Comparison of ENCODE assay signal across 26 cellular contexts in the genomic region with DNA sequence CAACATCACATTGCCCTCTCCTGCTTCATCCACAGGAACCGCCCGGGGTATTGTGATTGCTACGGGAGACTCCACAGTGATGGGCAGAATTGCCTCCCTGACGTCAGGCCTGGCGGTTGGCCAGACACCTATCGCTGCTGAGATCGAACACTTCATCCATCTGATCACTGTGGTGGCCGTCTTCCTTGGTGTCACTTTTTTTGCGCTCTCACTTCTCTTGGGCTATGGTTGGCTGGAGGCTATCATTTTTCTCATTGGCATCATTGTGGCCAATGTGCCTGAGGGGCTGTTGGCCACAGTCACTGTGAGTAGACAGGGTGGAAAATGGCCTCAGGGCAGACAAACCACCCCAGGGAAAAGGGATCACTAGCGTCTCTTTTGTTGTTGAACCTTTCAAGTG. TPM values are rescaled to one million over a fixed set of nuclear protein-coding genes. Genes with fewer than 3 reads are reported as not detected.
"Had no signal": no experiment of that assay in that cellular context is flagged by ENCODE, and none has a peak within 500 bp of the region (broad histone marks: within the 10 kb centered on the region; RNA-seq: fewer than 3 reads in every experiment).

No MANE protein-coding gene starts in this region.

- DNase-seq: islet precursor cell; left ventricle myocardium inferior; midbrain; mucosa of descending colon; naive thymus-derived CD4-positive, alpha-beta T cell; ovary; right lobe of liver; stimulated activated CD4-positive, alpha-beta T cell treated with anti-CD3 and anti-CD28 coated beads, Interleukin-1b, Interleukin-23, amount 100 ng/mL, for 48 hours; stimulated activated CD4-positive, alpha-beta T cell treated with anti-CD3 and anti-CD28 coated beads, Interleukin-4, amount 100 ng/mL, for 1 hour; stimulated activated naive B cell treated with anti-CD40 and anti-IgM and Interleukin-4, amounts not matched to agents 10 μg/mL and 1 μg/mL and 100 μg/mL, for 72 hours; stimulated activated naive CD8-positive, alpha-beta T cell treated with anti-CD3 and anti-CD28 coated beads, Interleukin-15, Interleukin-2, amounts not matched to agents 100 U/mL and 50 U/mL, for 24 hours; stomach; testis; transverse colon; upper lobe of right lung had no signal

- H3K4me3 Mint-ChIP-seq: naive thymus-derived CD4-positive, alpha-beta T cell; natural killer cell treated with Interleukin-12 subunit alpha and Interleukin-12 subunit beta and Interleukin-15 and Interleukin-18, amount 100 ng/mL, for 72 hours; stimulated activated naive B cell treated with anti-CD40 and anti-IgM and Interleukin-4, amounts not matched to agents 10 μg/mL and 1 μg/mL and 100 μg/mL, for 72 hours had no signal

- H3K4me2 ChIP-seq: smooth muscle cell had no signal

- ATAC-seq: mucosa of descending colon; naive thymus-derived CD4-positive, alpha-beta T cell; natural killer cell treated with Interleukin-12 subunit alpha and Interleukin-12 subunit beta and Interleukin-15 and Interleukin-18, amount 100 ng/mL, for 72 hours; stimulated activated naive B cell treated with anti-CD40 and anti-IgM and Interleukin-4, amounts not matched to agents 10 μg/mL and 1 μg/mL and 100 μg/mL, for 72 hours; stimulated activated naive CD8-positive, alpha-beta T cell treated with anti-CD3 and anti-CD28 coated beads, Interleukin-15, Interleukin-2, amounts not matched to agents 100 U/mL and 50 U/mL, for 24 hours had no signal

- H3K36me3 ChIP-seq: left ventricle myocardium inferior, ovary, right atrium auricular region, right lobe of liver, stomach, thyroid gland, transverse colon, upper lobe of right lung had no signal

- H3K9me3 ChIP-seq: left ventricle myocardium inferior, mucosa of descending colon, ovary, right atrium auricular region, right lobe of liver, stomach, testis, thyroid gland, transverse colon, upper lobe of right lung had no signal

- H3K27ac Mint-ChIP-seq: naive thymus-derived CD4-positive, alpha-beta T cell; natural killer cell treated with Interleukin-12 subunit alpha and Interleukin-12 subunit beta and Interleukin-15 and Interleukin-18, amount 100 ng/mL, for 72 hours; progenitor cell of endocrine pancreas; stimulated activated naive B cell treated with anti-CD40 and anti-IgM and Interleukin-4, amounts not matched to agents 10 μg/mL and 1 μg/mL and 100 μg/mL, for 72 hours had no signal

- H3K27ac ChIP-seq: left ventricle myocardium inferior, ovary, right atrium auricular region, right lobe of liver, stomach, testis, transverse colon, upper lobe of right lung had no signal

- H3K4me1 ChIP-seq: right atrium auricular region, right lobe of liver, transverse colon had no signal

- FAIRE-seq: urothelium cell line had no signal

- H3K4me3 ChIP-seq: left ventricle myocardium inferior, lung, mucosa of descending colon, ovary, right atrium auricular region, right lobe of liver, smooth muscle cell, stomach, testis, thyroid gland, transverse colon, upper lobe of right lung had no signal

- H3K9me3 Mint-ChIP-seq: naive thymus-derived CD4-positive, alpha-beta T cell; natural killer cell treated with Interleukin-12 subunit alpha and Interleukin-12 subunit beta and Interleukin-15 and Interleukin-18, amount 100 ng/mL, for 72 hours; stimulated activated naive B cell treated with anti-CD40 and anti-IgM and Interleukin-4, amounts not matched to agents 10 μg/mL and 1 μg/mL and 100 μg/mL, for 72 hours had no signal

- H3K36me3 Mint-ChIP-seq: naive thymus-derived CD4-positive, alpha-beta T cell; natural killer cell treated with Interleukin-12 subunit alpha and Interleukin-12 subunit beta and Interleukin-15 and Interleukin-18, amount 100 ng/mL, for 72 hours; stimulated activated naive B cell treated with anti-CD40 and anti-IgM and Interleukin-4, amounts not matched to agents 10 μg/mL and 1 μg/mL and 100 μg/mL, for 72 hours had no signal

- H3K27me3 ChIP-seq: ovary, right atrium auricular region, right lobe of liver, testis, thyroid gland had no signal

RNA-seq across cellular contexts. Expression of a gene that starts 12.7 kb away (rescaled TPM):
- total RNA-seq: kidney epithelial cell; natural killer cell treated with Interleukin-12 subunit alpha and Interleukin-12 subunit beta and Interleukin-15 and Interleukin-18, amount 100 ng/mL, for 72 hours; progenitor cell of endocrine pancreas; pulmonary artery endothelial cell; renal cortical epithelial cell; right atrium auricular region; right lobe of liver; smooth muscle cell; thyroid gland had no signal
- polyA plus RNA-seq: naive thymus-derived CD4-positive, alpha-beta T cell; neural cell; smooth muscle cell had no signal

RNA-seq across cellular contexts. Expression of a gene that starts 26.3 kb away (rescaled TPM):
- total RNA-seq: kidney epithelial cell; natural killer cell treated with Interleukin-12 subunit alpha and Interleukin-12 subunit beta and Interleukin-15 and Interleukin-18, amount 100 ng/mL, for 72 hours; progenitor cell of endocrine pancreas; pulmonary artery endothelial cell; renal cortical epithelial cell; thyroid gland had no signal
- polyA plus RNA-seq: naive thymus-derived CD4-positive, alpha-beta T cell; neural cell; smooth muscle cell had no signal

RNA-seq across cellular contexts. Expression of a gene that starts 48.6 kb away (rescaled TPM):
- total RNA-seq: naive thymus-derived CD4-positive, alpha-beta T cell; natural killer cell treated with Interleukin-12 subunit alpha and Interleukin-12 subunit beta and Interleukin-15 and Interleukin-18, amount 100 ng/mL, for 72 hours; progenitor cell of endocrine pancreas; pulmonary artery endothelial cell; smooth muscle cell had no signal
- polyA plus RNA-seq: naive thymus-derived CD4-positive, alpha-beta T cell; smooth muscle cell had no signal
